1 cellular context compared by ENCODE assay signal in the genomic region with DNA sequence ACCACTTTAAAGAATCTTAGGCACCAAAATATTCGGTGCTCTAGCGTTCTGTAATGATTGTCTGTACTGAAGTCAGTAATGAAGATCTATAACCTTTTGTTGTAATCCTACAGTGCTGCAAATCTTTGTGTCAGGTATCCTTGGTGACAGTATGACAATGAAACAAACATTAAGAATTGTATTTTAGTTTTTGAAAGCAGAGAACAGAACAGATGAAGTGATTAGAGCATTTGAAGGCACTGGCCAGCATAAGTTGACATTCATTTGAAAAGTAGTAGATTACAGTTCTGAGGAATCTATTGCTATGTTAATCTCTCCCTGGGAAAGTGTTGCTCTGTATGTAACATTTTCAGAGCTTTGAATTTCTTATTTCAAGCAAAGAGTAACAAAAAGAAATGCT.
TF ChIP-seq lines count a peak whose summit lies in the region.

No MANE protein-coding gene starts in this region.

TF ChIP-seq in GM23338, 12 proteins besides CTCF, POLR2A, EP300 and RAD21 (continued from another document):
- TF ChIP-seq, protein P1, sequence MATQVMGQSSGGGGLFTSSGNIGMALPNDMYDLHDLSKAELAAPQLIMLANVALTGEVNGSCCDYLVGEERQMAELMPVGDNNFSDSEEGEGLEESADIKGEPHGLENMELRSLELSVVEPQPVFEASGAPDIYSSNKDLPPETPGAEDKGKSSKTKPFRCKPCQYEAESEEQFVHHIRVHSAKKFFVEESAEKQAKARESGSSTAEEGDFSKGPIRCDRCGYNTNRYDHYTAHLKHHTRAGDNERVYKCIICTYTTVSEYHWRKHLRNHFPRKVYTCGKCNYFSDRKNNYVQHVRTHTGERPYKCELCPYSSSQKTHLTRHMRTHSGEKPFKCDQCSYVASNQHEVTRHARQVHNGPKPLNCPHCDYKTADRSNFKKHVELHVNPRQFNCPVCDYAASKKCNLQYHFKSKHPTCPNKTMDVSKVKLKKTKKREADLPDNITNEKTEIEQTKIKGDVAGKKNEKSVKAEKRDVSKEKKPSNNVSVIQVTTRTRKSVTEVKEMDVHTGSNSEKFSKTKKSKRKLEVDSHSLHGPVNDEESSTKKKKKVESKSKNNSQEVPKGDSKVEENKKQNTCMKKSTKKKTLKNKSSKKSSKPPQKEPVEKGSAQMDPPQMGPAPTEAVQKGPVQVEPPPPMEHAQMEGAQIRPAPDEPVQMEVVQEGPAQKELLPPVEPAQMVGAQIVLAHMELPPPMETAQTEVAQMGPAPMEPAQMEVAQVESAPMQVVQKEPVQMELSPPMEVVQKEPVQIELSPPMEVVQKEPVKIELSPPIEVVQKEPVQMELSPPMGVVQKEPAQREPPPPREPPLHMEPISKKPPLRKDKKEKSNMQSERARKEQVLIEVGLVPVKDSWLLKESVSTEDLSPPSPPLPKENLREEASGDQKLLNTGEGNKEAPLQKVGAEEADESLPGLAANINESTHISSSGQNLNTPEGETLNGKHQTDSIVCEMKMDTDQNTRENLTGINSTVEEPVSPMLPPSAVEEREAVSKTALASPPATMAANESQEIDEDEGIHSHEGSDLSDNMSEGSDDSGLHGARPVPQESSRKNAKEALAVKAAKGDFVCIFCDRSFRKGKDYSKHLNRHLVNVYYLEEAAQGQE (IDR thresholded peaks at IDR 0.05; ENCODE audit: unreplicated experiment), result no peak
- TF ChIP-seq STAT1 (IDR thresholded peaks at IDR 0.05; ENCODE audit: unreplicated experiment), result no peak
- TF ChIP-seq CREB1 (CRISPR knock-in tag; IDR thresholded peaks at IDR 0.05; ENCODE audit: low read depth), result no peak
- no peak for TF ChIP-seq JUNB (IDR thresholded peaks at IDR 0.05; ENCODE audit: unreplicated experiment)
- TF ChIP-seq ZNF331 (CRISPR knock-in tag; IDR thresholded peaks at IDR 0.05; ENCODE audit: low read depth), result no peak
- no peak for TF ChIP-seq ZNF114 (CRISPR knock-in tag; IDR thresholded peaks at IDR 0.05)
- no peak for TF ChIP-seq POLR2AphosphoS5 (IDR thresholded peaks at IDR 0.05; ENCODE audit: low read depth)
- TF ChIP-seq, protein P2, sequence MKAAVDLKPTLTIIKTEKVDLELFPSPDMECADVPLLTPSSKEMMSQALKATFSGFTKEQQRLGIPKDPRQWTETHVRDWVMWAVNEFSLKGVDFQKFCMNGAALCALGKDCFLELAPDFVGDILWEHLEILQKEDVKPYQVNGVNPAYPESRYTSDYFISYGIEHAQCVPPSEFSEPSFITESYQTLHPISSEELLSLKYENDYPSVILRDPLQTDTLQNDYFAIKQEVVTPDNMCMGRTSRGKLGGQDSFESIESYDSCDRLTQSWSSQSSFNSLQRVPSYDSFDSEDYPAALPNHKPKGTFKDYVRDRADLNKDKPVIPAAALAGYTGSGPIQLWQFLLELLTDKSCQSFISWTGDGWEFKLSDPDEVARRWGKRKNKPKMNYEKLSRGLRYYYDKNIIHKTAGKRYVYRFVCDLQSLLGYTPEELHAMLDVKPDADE (IDR thresholded peaks at IDR 0.05), result no peak
